Comparison of ENCODE assay signal across 27 cellular contexts in genomic region chr2:10310489-10310888, GRCh38.
"Had no signal": no experiment of that assay in that cellular context is flagged by ENCODE, and none has a peak within 500 bp of the region (broad histone marks: within the 10 kb centered on the region; RNA-seq: fewer than 3 reads in every experiment).

No MANE protein-coding gene starts in this region.

- H3K9me3 Mint-ChIP-seq: activated CD4-positive, alpha-beta memory T cell treated with anti-CD3 and anti-CD28 coated beads, Interleukin-2, amount 10 ng/mL, durations not matched to agents 7 days and 5 days; activated T-cell treated with anti-CD3 and anti-CD28 coated beads, Interleukin-2, amount 50 U/mL, for 4 hours; activated T-helper 17 cell treated with anti-CD3 and anti-CD28 coated beads, Interleukin-2, amount 50 U/mL, for 72 hours; dendritic cell treated with granulocyte-macrophage colony-stimulating factor and Interleukin-4, amounts not matched to agents 40 ng/mL and 50 ng/mL, for 4 days; endodermal cell had no signal

- ATAC-seq: activated T-cell treated with anti-CD3 and anti-CD28 coated beads, Interleukin-2, amount 50 U/mL, for 4 hours; activated T-helper 17 cell treated with anti-CD3 and anti-CD28 coated beads, Interleukin-2, amount 50 U/mL, for 72 hours; esophagus mucosa; foreskin keratinocyte; gastrocnemius medialis; heart right ventricle had no signal

- DNase-seq: activated CD4-positive, alpha-beta memory T cell treated with anti-CD3 and anti-CD28 coated beads, Interleukin-2, amount 10 ng/mL, durations not matched to agents 7 days and 5 days; activated CD4-positive, alpha-beta T cell treated with anti-CD3 and anti-CD28 coated beads for 1 hour; activated CD4-positive, alpha-beta T cell treated with anti-CD3 and anti-CD28 coated beads for 4 hours; activated CD4-positive, alpha-beta T cell treated with anti-CD3 and anti-CD28 coated beads, Interleukin-2, amount 10 ng/mL, durations not matched to agents 7 days and 5 days; activated CD4-positive, alpha-beta T cell treated with anti-CD3 and anti-CD28 coated beads, Interleukin-2, amount 50 U/mL, for 4 hours; activated CD8-positive, alpha-beta memory T cell treated with anti-CD3 and anti-CD28 coated beads, Interleukin-2, amount 50 U/mL, for 48 hours; activated effector memory CD4-positive, alpha-beta T cell treated with Interleukin-2 at 50 U/mL for 16 hours; activated gamma-delta T cell treated with Interleukin-2 at 50 U/mL for 16 hours; activated naive CD4-positive, alpha-beta T cell treated with anti-CD3 and anti-CD28 coated beads, Interleukin-2, amount 50 U/mL, for 16 hours; activated naive CD4-positive, alpha-beta T cell treated with Interleukin-2 at 50 U/mL for 16 hours; activated T-cell treated with anti-CD3 and anti-CD28 coated beads for 4 hours; activated T-cell treated with anti-CD3 and anti-CD28 coated beads, Interleukin-2, amount 50 U/mL, for 4 hours; amniotic stem cell; anterior cingulate cortex; cerebellar nuclear complex; effector memory CD4-positive, alpha-beta T cell; foreskin keratinocyte; gastrocnemius medialis; heart right ventricle; T-helper 2 cell had no signal

- H3K27me3 ChIP-seq: dorsolateral prefrontal cortex, foreskin keratinocyte, gastrocnemius medialis, heart right ventricle had no signal

- H3K4me3 ChIP-seq: coronary artery, dorsolateral prefrontal cortex, gastrocnemius medialis, heart right ventricle had no signal

- H3K36me3 ChIP-seq: gastrocnemius medialis, heart right ventricle had no signal

- H3K27me3 Mint-ChIP-seq: activated CD4-positive, alpha-beta memory T cell treated with anti-CD3 and anti-CD28 coated beads, Interleukin-2, amount 10 ng/mL, durations not matched to agents 7 days and 5 days; activated CD4-positive, alpha-beta T cell treated with anti-CD3 and anti-CD28 coated beads, Interleukin-2, amount 10 ng/mL, durations not matched to agents 7 days and 5 days; activated naive CD8-positive, alpha-beta T cell; activated T-helper 17 cell treated with anti-CD3 and anti-CD28 coated beads, Interleukin-2, amount 50 U/mL, for 72 hours; dendritic cell treated with granulocyte-macrophage colony-stimulating factor and Interleukin-4, amounts not matched to agents 40 ng/mL and 50 ng/mL, for 4 days had no signal

- H3K4me3 Mint-ChIP-seq: activated CD4-positive, alpha-beta memory T cell treated with anti-CD3 and anti-CD28 coated beads, Interleukin-2, amount 10 ng/mL, durations not matched to agents 7 days and 5 days; activated CD4-positive, alpha-beta T cell treated with anti-CD3 and anti-CD28 coated beads, Interleukin-2, amount 10 ng/mL, durations not matched to agents 7 days and 5 days; activated naive CD8-positive, alpha-beta T cell; activated T-cell treated with anti-CD3 and anti-CD28 coated beads, Interleukin-2, amount 50 U/mL, for 4 hours; activated T-helper 17 cell treated with anti-CD3 and anti-CD28 coated beads, Interleukin-2, amount 50 U/mL, for 72 hours; dendritic cell treated with granulocyte-macrophage colony-stimulating factor and Interleukin-4, amounts not matched to agents 40 ng/mL and 50 ng/mL, for 4 days; endodermal cell had no signal

- H3K27ac ChIP-seq: coronary artery, foreskin keratinocyte, gastrocnemius medialis, heart right ventricle had no signal

- H3K9me3 ChIP-seq: gastrocnemius medialis, heart right ventricle had no signal

- H3K27ac Mint-ChIP-seq: activated CD4-positive, alpha-beta memory T cell treated with anti-CD3 and anti-CD28 coated beads, Interleukin-2, amount 10 ng/mL, durations not matched to agents 7 days and 5 days; activated CD4-positive, alpha-beta T cell treated with anti-CD3 and anti-CD28 coated beads, Interleukin-2, amount 10 ng/mL, durations not matched to agents 7 days and 5 days; activated T-helper 17 cell treated with anti-CD3 and anti-CD28 coated beads, Interleukin-2, amount 50 U/mL, for 72 hours; dendritic cell treated with granulocyte-macrophage colony-stimulating factor and Interleukin-4, amounts not matched to agents 40 ng/mL and 50 ng/mL, for 4 days; endodermal cell had no signal
